Comparison of ENCODE assay signal across 28 cellular contexts in the genomic region with DNA sequence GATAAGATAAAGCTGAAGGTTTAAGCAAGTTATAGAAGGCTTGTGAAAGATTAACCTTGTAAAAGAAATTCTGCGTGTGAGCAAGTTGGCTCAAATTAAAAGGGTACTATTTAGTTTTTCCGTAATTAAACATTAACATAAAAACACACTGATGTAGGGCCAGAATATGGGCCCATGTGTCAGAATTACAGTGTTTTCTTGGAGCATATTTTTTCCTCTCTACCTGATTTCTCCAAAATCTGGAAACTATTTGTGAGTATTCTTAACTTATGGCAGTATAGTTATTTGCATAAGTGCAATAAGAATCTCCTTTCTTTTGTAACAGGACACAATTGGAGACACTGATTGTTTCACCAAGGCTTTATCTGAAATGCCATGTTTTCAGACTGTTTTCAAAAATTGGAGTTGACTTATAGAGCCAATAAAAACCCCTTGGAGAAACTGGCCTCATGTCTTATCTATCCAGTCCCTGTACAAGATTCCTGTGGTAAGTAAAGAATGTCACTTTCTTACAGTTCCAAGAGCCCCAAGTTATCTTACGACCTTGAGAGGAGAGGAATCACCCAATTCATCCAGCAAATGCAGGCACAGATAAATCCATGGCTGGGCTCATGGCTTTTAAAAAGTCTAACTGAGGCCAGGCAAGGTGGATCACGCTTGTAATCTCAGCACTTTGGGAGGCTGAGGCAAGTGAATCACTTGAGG. TPM values are rescaled to one million over a fixed set of nuclear protein-coding genes. Genes with fewer than 3 reads are reported as not detected.
"Had no signal": no experiment of that assay in that cellular context is flagged by ENCODE, and none has a peak within 500 bp of the region (broad histone marks: within the 10 kb centered on the region; RNA-seq: fewer than 3 reads in every experiment).

No MANE protein-coding gene starts in this region.

- H3K27me3 ChIP-seq: brain microvascular endothelial cell, cardiac muscle cell, Peyer's patch, SJCRH30 had no signal

- H3K4me1 ChIP-seq: Peyer's patch, SJCRH30 had no signal

- H3K9me3 ChIP-seq: Peyer's patch, SK-N-SH had no signal

- H3K9me2 ChIP-seq: SK-N-SH had no signal

- H3K27ac ChIP-seq: brain microvascular endothelial cell, cardiac muscle cell, Peyer's patch, RWPE1, SJCRH30, VCaP had no signal

- DNase-seq: activated CD4-positive, alpha-beta memory T cell treated with anti-CD3 and anti-CD28 coated beads for 36 hours; activated CD4-positive, alpha-beta T cell treated with anti-CD3 and anti-CD28 coated beads, Interleukin-2, amount 10 ng/mL, durations not matched to agents 7 days and 5 days; activated CD4-positive, CD25-positive, alpha-beta regulatory T cell; activated CD8-positive, alpha-beta memory T cell treated with anti-CD3 and anti-CD28 coated beads for 24 hours; activated effector memory CD4-positive, alpha-beta T cell treated with anti-CD3 and anti-CD28 coated beads, Interleukin-2, amount 50 U/mL, for 16 hours; activated naive CD4-positive, alpha-beta T cell treated with Interleukin-2 at 50 U/mL for 16 hours; activated naive CD8-positive, alpha-beta T cell treated with anti-CD3 and anti-CD28 coated beads, Interleukin-2, amount 50 U/mL, for 24 hours; activated T-cell treated with anti-CD3 and anti-CD28 coated beads, Interleukin-2, amount 50 U/mL, for 4 hours; amygdala; brain microvascular endothelial cell; NCI-H1105; NCI-H1436; NCI-H1694 treated with DMSO at 0.1 percent for 48 hours; NCI-H2029 treated with DMSO at 0.1 percent for 48 hours; NCI-H345; NCI-H510A; NCI-H526 treated with DMSO at 0.1 percent for 48 hours; NCI-H82; NK-92 treated with Interleukin-12 subunit alpha and Interleukin-12 subunit beta, amount 100 ng/mL, for 24 hours; Peyer's patch; Right ventricle myocardium superior; SJCRH30; SK-N-SH; T-helper 1 cell had no signal

- H3K36me3 ChIP-seq: brain microvascular endothelial cell, cardiac muscle cell, Peyer's patch, SJCRH30 had no signal

- H3K4me3 ChIP-seq: cardiac muscle cell, Peyer's patch, SJCRH30 had no signal

- H3K4me2 ChIP-seq: SK-N-SH had no signal

RNA-seq across cellular contexts. Expression of gene P2RY1, which starts 47.8 kb away (rescaled TPM):
- total RNA-seq: LHCN-M2 had no signal
